ENCODE assay signal across 6 cellular contexts in the genomic region with DNA sequence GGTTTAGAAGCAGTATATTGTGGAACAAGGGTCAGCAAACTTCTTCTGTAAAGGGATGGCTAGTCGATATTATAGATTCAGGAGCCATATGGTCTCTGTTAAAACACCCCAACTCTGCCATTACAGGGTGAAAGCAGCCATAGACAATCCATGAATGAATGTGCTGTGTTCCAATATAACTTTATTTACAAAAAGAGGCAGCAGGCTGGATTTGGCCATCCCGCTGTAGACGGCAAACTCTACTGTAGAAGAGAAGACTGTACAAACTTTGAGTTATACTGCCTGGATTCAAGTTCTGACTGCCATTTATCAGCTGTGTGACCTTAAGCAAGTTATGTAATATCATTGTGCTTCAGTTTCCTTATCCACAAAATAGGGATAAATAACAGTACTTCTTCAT.
"Had no signal": no experiment of that assay in that cellular context is flagged by ENCODE, and none has a peak within 500 bp of the region (broad histone marks: within the 10 kb centered on the region; RNA-seq: fewer than 3 reads in every experiment).

No MANE protein-coding gene starts in this region.

- H3K4me3 ChIP-seq: GM23248 had no signal

- DNase-seq: GM23248, HCEC 1CT, KG1 had no signal

- H3K9ac ChIP-seq: GM23248 had no signal

- H3K4me3 Mint-ChIP-seq: IgD-negative memory B cell had no signal

- H2AFZ ChIP-seq: GM23248 had no signal

- H3K4me1 Mint-ChIP-seq: H9 had no signal

- H3K27ac ChIP-seq: GM23248, HL-60 had no signal

- H3K27ac Mint-ChIP-seq: H9, IgD-negative memory B cell had no signal
